ENCODE assay signal across 14 cellular contexts in genomic region chr2:205771666-205772065, GRCh38.
"Had no signal": no experiment of that assay in that cellular context is flagged by ENCODE, and none has a peak within 500 bp of the region (broad histone marks: within the 10 kb centered on the region; RNA-seq: fewer than 3 reads in every experiment).

No MANE protein-coding gene starts in this region.

- H3K9me3 ChIP-seq: left ventricle myocardium inferior had no signal

- H3K27me3 ChIP-seq: foreskin keratinocyte had no signal

- ATAC-seq: esophagus mucosa; foreskin keratinocyte; right cardiac atrium; stimulated activated effector memory CD8-positive, alpha-beta T cell treated with anti-CD3 and anti-CD28 coated beads, Interleukin-12 subunit alpha, Interleukin-12 subunit beta, amount 100 ng/mL, for 72 hours had no signal

- H3K27ac ChIP-seq: foreskin keratinocyte, left ventricle myocardium inferior had no signal

- DNase-seq: activated CD4-positive, alpha-beta T cell treated with anti-CD3 and anti-CD28 coated beads, Interleukin-2, amount 50 U/mL, for 4 hours; activated CD4-positive, CD25-positive, alpha-beta regulatory T cell treated with anti-CD3 and anti-CD28 coated beads, Interleukin-2, amount 50 U/mL, for 72 hours; activated effector memory CD4-positive, alpha-beta T cell treated with Interleukin-2 at 50 U/mL for 16 hours; activated T-cell treated with anti-CD3 and anti-CD28 coated beads, Interleukin-2, amount 50 U/mL, for 24 hours; cerebellar nuclear complex; foreskin keratinocyte; head of caudate nucleus; islet precursor cell; left ventricle myocardium inferior; naive B cell; right cardiac atrium; substantia nigra had no signal

- H3K36me3 ChIP-seq: left ventricle myocardium inferior had no signal

- H3K4me3 ChIP-seq: left ventricle myocardium inferior had no signal
